ENCODE assay signal across 10 cellular contexts in genomic region chr4:54942735-54943134, GRCh38.
DNase-seq lines count a peak whose midpoint lies in the region; ATAC-seq and TF ChIP-seq lines count a peak whose summit lies in the region.
"Had no signal": no experiment of that assay in that cellular context is flagged by ENCODE, and none has a peak within 500 bp of the region (broad histone marks: within the 10 kb centered on the region; RNA-seq: fewer than 3 reads in every experiment).

No MANE protein-coding gene starts in this region.

- H2BK12ac ChIP-seq in H9 (ENCODE audit: insufficient read length, low read depth, low read length), result no peak overlapping the region

- H2AFZ ChIP-seq in DND-41 (ENCODE audit: low read depth, low read length), result no peak overlapping the region
- H2AFZ ChIP-seq in H9 (ENCODE audit: low read length), result no peak overlapping the region

- no peaks in the 10 kb centered on the region for H3K23me2 ChIP-seq in H9 (ENCODE audit: insufficient read length, low read depth, low read length, poor library complexity, severe bottlenecking)

- no peak overlapping the region for H3K9ac ChIP-seq in DND-41 (ENCODE audit: low read depth, low read length)
- H3K9ac ChIP-seq in H9 (ENCODE audit: extremely low read depth, insufficient read length, low read length), result no peak overlapping the region

- peak overlapping the region; percentile 72 for H3K27ac Mint-ChIP-seq in T-helper 2 cell treated with Interferon-gamma antibody and Interleukin-4, amounts not matched to agents 5 μg/mL and 100 μg/mL, for 36 hours
- peak overlapping the region in 1 of 2 donors; percentile 87 for H3K27ac Mint-ChIP-seq in effector memory CD8-positive, alpha-beta T cell
- H3K27ac Mint-ChIP-seq in H9, result no peak overlapping the region

- intact Hi-C loops in esophagus muscularis mucosa (cut with DNase I), result no loop called here

- no peak for TF ChIP-seq POLR2A in esophagus muscularis mucosa (IDR thresholded peaks at IDR 0.05; ENCODE audit: low read depth)

- no peak overlapping the region for H3K23ac ChIP-seq in H9 (ENCODE audit: insufficient read length, low read depth, low read length)

- H2BK120ac ChIP-seq in H9 (ENCODE audit: low read depth, low read length, poor library complexity, severe bottlenecking), result no peak overlapping the region

- H3K56ac ChIP-seq in H9 (ENCODE audit: insufficient read length, low read depth, low read length), result no peak overlapping the region

- peaks cover 25% of the 10 kb centered on the region for H3K4me1 Mint-ChIP-seq in T-helper 2 cell treated with Interferon-gamma antibody and Interleukin-4, amounts not matched to agents 5 μg/mL and 100 μg/mL, for 36 hours (ENCODE audit: low read depth)
- H3K4me1 Mint-ChIP-seq in effector memory CD8-positive, alpha-beta T cell (ENCODE audit: low read depth in 2 of 2), result peaks cover 8 to 13% of the 10 kb centered on the region in 2 donors
- peaks cover 0 to 5% of the 10 kb centered on the region in 2 experiments; a peak in 1 of 4 replicates for H3K4me1 Mint-ChIP-seq in H9

- ATAC-seq in DND-41 (ENCODE audit: insufficient read depth, low read depth) (0 out of 3 replicates have a peak, but pooled peaks have one; percentile 22), HG02884 (IDR thresholded peaks at IDR 0.05; ENCODE audit: unreplicated experiment) (peak; percentile 32)
- peak; percentile 91 for ATAC-seq in effector memory CD8-positive, alpha-beta T cell (replicated peaks)
- ATAC-seq: gastroesophageal sphincter had no signal

- H4K91ac ChIP-seq in H9 (ENCODE audit: insufficient read length, low read depth, low read length), result no peak overlapping the region

- no peak overlapping the region for H2AK5ac ChIP-seq in H9 (ENCODE audit: insufficient read length, low read length)

- no peak overlapping the region for H2BK20ac ChIP-seq in H9 (ENCODE audit: low read depth, low read length, poor library complexity, severe bottlenecking)

- H3K36me3 ChIP-seq in DND-41 (ENCODE audit: insufficient read depth, low read length) (no peaks in the 10 kb centered on the region), esophagus muscularis mucosa (no peaks in the 10 kb centered on the region)
- H3K36me3 ChIP-seq: gastroesophageal sphincter had no signal

- no peak overlapping the region for H3K27ac ChIP-seq in DND-41 (ENCODE audit: low read length)
- H3K27ac ChIP-seq in esophagus muscularis mucosa (replicated peaks in 1 of 4), result no peak overlapping the region
- H3K27ac ChIP-seq in H9 (ENCODE audit: insufficient read length, low read depth, low read length), result no peak overlapping the region
- H3K27ac ChIP-seq: gastroesophageal sphincter had no signal

- H4K20me1 ChIP-seq in DND-41 (ENCODE audit: insufficient read depth, low read length), result no peaks in the 10 kb centered on the region
- H4K20me1 ChIP-seq in H9 (ENCODE audit: control insufficient read depth, insufficient read depth, insufficient read length), result no peaks in the 10 kb centered on the region

- no peaks in the 10 kb centered on the region for H3K9me3 Mint-ChIP-seq in T-helper 2 cell treated with Interferon-gamma antibody and Interleukin-4, amounts not matched to agents 5 μg/mL and 100 μg/mL, for 36 hours
- H3K9me3 Mint-ChIP-seq in effector memory CD8-positive, alpha-beta T cell, result peaks cover 0 to 4% of the 10 kb centered on the region in 2 donors
- H3K9me3 Mint-ChIP-seq in H9, result no peaks in the 10 kb centered on the region

- H3K27me3 Mint-ChIP-seq in T-helper 2 cell treated with Interferon-gamma antibody and Interleukin-4, amounts not matched to agents 5 μg/mL and 100 μg/mL, for 36 hours (ENCODE audit: low read depth), result no peaks in the 10 kb centered on the region
- no peaks in the 10 kb centered on the region for H3K27me3 Mint-ChIP-seq in effector memory CD8-positive, alpha-beta T cell
- no peaks in the 10 kb centered on the region; the same call in 1 of the 2 replicates for H3K27me3 Mint-ChIP-seq in H9 (ENCODE audit: low read depth)

- no peak for TF ChIP-seq EP300 in esophagus muscularis mucosa (IDR thresholded peaks at IDR 0.05)

- no peak overlapping the region for H3K14ac ChIP-seq in H9 (ENCODE audit: insufficient read depth, low read length)

- no peak overlapping the region for H3K4me3 ChIP-seq in DND-41 (ENCODE audit: low read depth in 1 of 2, low read length in 2 of 2)
- H3K4me3 ChIP-seq in esophagus muscularis mucosa, result no peak overlapping the region
- H3K4me3 ChIP-seq: gastroesophageal sphincter had no signal

- H2BK5ac ChIP-seq in H9 (ENCODE audit: insufficient read length, low read length), result no peak overlapping the region

- H2BK15ac ChIP-seq in H9 (ENCODE audit: low read depth, low read length), result no peak overlapping the region

- H4K5ac ChIP-seq in H9 (ENCODE audit: insufficient read length, low read depth, low read length), result no peak overlapping the region

- H3K4ac ChIP-seq in H9 (ENCODE audit: low read depth, low read length), result no peak overlapping the region

- WGBS in esophagus muscularis mucosa, result 43% methylated on average over 3 of the region's 3 CpGs
- WGBS in H9 (ENCODE audit: extremely low coverage, insufficient read length, low lambda C conversion rate), result no CpG with 5 or more reads among the region's 3 CpGs

- H3K18ac ChIP-seq in H9 (ENCODE audit: insufficient read length, low read depth, low read length), result no peak overlapping the region

- H3K79me2 ChIP-seq in DND-41 (ENCODE audit: insufficient read depth, low read length) (no peaks in the 10 kb centered on the region), H9 (ENCODE audit: insufficient read depth, low read length) (no peaks in the 10 kb centered on the region)

- no peaks in the 10 kb centered on the region for H3K79me1 ChIP-seq in H9 (ENCODE audit: insufficient read depth, low read depth, low read length, poor library complexity, severe bottlenecking)

- no peak overlapping the region for H4K8ac ChIP-seq in H9 (replicated peaks; ENCODE audit: insufficient read length, low read depth, low read length)

- H3K9me3 ChIP-seq in DND-41 (ENCODE audit: insufficient read depth, low read length, severe bottlenecking), result no peaks in the 10 kb centered on the region
- no peaks in the 10 kb centered on the region for H3K9me3 ChIP-seq in esophagus muscularis mucosa
- no peaks in the 10 kb centered on the region for H3K9me3 ChIP-seq in H9 (ENCODE audit: control insufficient read depth, low read depth, low read length)
- H3K9me3 ChIP-seq: gastroesophageal sphincter had no signal

- H3K27me3 ChIP-seq in DND-41 (ENCODE audit: insufficient read depth, low read length, poor library complexity) (no peaks in the 10 kb centered on the region), esophagus muscularis mucosa (no peaks in the 10 kb centered on the region), H9 (ENCODE audit: insufficient read depth, low read length) (no peaks in the 10 kb centered on the region)
- H3K27me3 ChIP-seq: gastroesophageal sphincter had no signal

- H3K4me2 ChIP-seq in DND-41 (ENCODE audit: insufficient read depth, low read length) (no peak overlapping the region), H9 (ENCODE audit: insufficient read depth, insufficient read length, low read length) (no peak overlapping the region)

- no peak overlapping the region for H3T11ph ChIP-seq in H9 (ENCODE audit: low read length)

- H3K4me1 ChIP-seq in DND-41 (ENCODE audit: insufficient read depth, low read length), result no peaks in the 10 kb centered on the region
- H3K4me1 ChIP-seq in esophagus muscularis mucosa, result peaks cover 0 to 15% (median 9%) of the 10 kb centered on the region in 4 donors
- H3K4me1 ChIP-seq in H9 (ENCODE audit: insufficient read depth, low read length), result no peaks in the 10 kb centered on the region

- DNase-seq in DND-41 (no peak), HT-29 (ENCODE audit: low spot score) (no peak), esophagus muscularis mucosa (ENCODE audit: extremely low spot score) (no peak), H9 (no peak), NCI-H1436 treated with DMSO at 0.1 percent for 48 hours (lab: John Stamatoyannopoulos, UW) (no peak)
- peak; percentile 18 for DNase-seq in T-helper 2 cell treated with Interferon-gamma antibody and Interleukin-4, amounts not matched to agents 5 μg/mL and 100 μg/mL, for 36 hours (ENCODE audit: low spot score)
- peak in 2 of 3 experiments; percentile 16 to 25 for DNase-seq in effector memory CD8-positive, alpha-beta T cell
- DNase-seq: NCI-H2081 treated with DMSO at 0.1 percent for 48 hours had no signal

- TF ChIP-seq CTCF in DND-41 (IDR thresholded peaks at IDR 0.05; ENCODE audit: borderline replicate concordance, extremely low read depth, low read length, poor library complexity, severe bottlenecking), result no peak
- TF ChIP-seq CTCF in esophagus muscularis mucosa (IDR thresholded peaks at IDR 0.05), result no peak
- no peak for TF ChIP-seq CTCF in H9 (conservative IDR thresholded peaks at IDR 0.05)

- H3K4me3 Mint-ChIP-seq in T-helper 2 cell treated with Interferon-gamma antibody and Interleukin-4, amounts not matched to agents 5 μg/mL and 100 μg/mL, for 36 hours, result peak overlapping the region; percentile 75
- peak overlapping the region in 1 of 2 donors; percentile 38 for H3K4me3 Mint-ChIP-seq in effector memory CD8-positive, alpha-beta T cell
- no peak overlapping the region for H3K4me3 Mint-ChIP-seq in H9

- H3K36me3 Mint-ChIP-seq in T-helper 2 cell treated with Interferon-gamma antibody and Interleukin-4, amounts not matched to agents 5 μg/mL and 100 μg/mL, for 36 hours (ENCODE audit: low read depth), result peaks cover 1% of the 10 kb centered on the region
- no peaks in the 10 kb centered on the region for H3K36me3 Mint-ChIP-seq in effector memory CD8-positive, alpha-beta T cell (ENCODE audit: insufficient read depth)
- no peaks in the 10 kb centered on the region for H3K36me3 Mint-ChIP-seq in H9 (ENCODE audit: insufficient read depth in 1 of 3, low read depth in 3 of 3)

Comparison
In these comparisons a context has a peak if more than half of its experiments do, and no peak if none do; other contexts are left out.
1. ATAC-seq: peak in every context shown above with its lines; median percentile 91 in effector memory CD8-positive, alpha-beta T cell; 32 in HG02884; 22 in DND-41.
2. DNase-seq: peak in T-helper 2 cell treated with Interferon-gamma antibody and Interleukin-4, amounts not matched to agents 5 μg/mL and 100 μg/mL, for 36 hours (single experiment) and effector memory CD8-positive, alpha-beta T cell (2 of 3); none in DND-41 (single experiment), HT-29 (single experiment), esophagus muscularis mucosa (single experiment), H9 (single experiment) and NCI-H1436 treated with DMSO at 0.1 percent for 48 hours (single experiment).